In genomic region chr4:165378763-165379631, GRCh38 we compare ENCODE assay signal across 8 cellular contexts. TPM values are rescaled to one million over a fixed set of nuclear protein-coding genes. Genes with fewer than 3 reads are reported as not detected.
DNase-seq lines count a peak whose midpoint lies in the region; ATAC-seq and TF ChIP-seq lines count a peak whose summit lies in the region.

Gene CPE, plus strand, starts transcription at chr4:165379008. Its CDS starts 214 bp downstream, at chr4:165379222.

- H3K36me3 ChIP-seq in SK-N-SH (replicated peaks in 1 of 2; ENCODE audit: control insufficient read depth in 1 of 2, insufficient read depth in 2 of 2, low read length in 1 of 2) (no peaks in the 10 kb centered on the region), osteoblast (ENCODE audit: insufficient read depth, low read length) (no peaks in the 10 kb centered on the region), thyroid gland (no peaks in the 10 kb centered on the region)

- H3K79me2 ChIP-seq in SK-N-SH (ENCODE audit: insufficient read depth), result no peaks in the 10 kb centered on the region
- no peaks in the 10 kb centered on the region for H3K79me2 ChIP-seq in osteoblast (ENCODE audit: insufficient read depth, low read length)

- TF ChIP-seq EP300 in SK-N-SH (IDR thresholded peaks at IDR 0.05; ENCODE audit: borderline replicate concordance in 1 of 2, low read depth in 1 of 2, low read length in 1 of 2), result no peak

- no peak within 1 kb of the TSS for H3K9ac ChIP-seq in SK-N-SH

- 2% methylated on average over 21 of the region's 82 CpGs for WGBS in SK-N-SH (ENCODE audit: low lambda C conversion rate)
- WGBS in adipose tissue, 3 donors, result 1 to 2% (median 1%) methylated on average over 70 to 82 of the region's 82 CpGs
- 1 to 2% methylated on average over 33 to 36 of the region's 82 CpGs for WGBS in thyroid gland, 2 donors

- peak; percentile 38 to 95 for TF ChIP-seq POLR2A in thyroid gland (IDR thresholded peaks at IDR 0.05)

- POLR2A ChIA-PET in SK-N-SH (lab: Yijun Ruan, JAX), result interaction anchor here (1.0 to 1.1 kb wide), 4 partner anchors 22 to 141 kb away, joined by 3 to 6 read pairs (median 3); partner anchors contain the start of gene MSMO1

- peak; percentile 38; the same call in 1 of the 2 replicates for TF ChIP-seq CTCF in SK-N-SH (IDR thresholded peaks at IDR 0.05)
- peak; percentile 20 for TF ChIP-seq CTCF in osteoblast (IDR thresholded peaks at IDR 0.05; ENCODE audit: extremely low read depth, low read depth, low read length)
- peak in 5 of 6 experiments; percentile 54 to 72 (median 63) for TF ChIP-seq CTCF in thyroid gland (IDR thresholded peaks at IDR 0.05)

- peak; percentile 51 for TF ChIP-seq RAD21 in SK-N-SH (IDR thresholded peaks at IDR 0.05; ENCODE audit: low read length)

- CTCF ChIA-PET in SK-N-SH (lab: Yijun Ruan, JAX), result interaction anchor here (0.8 to 5.7 kb wide), 18 partner anchors 10 to 266 kb away, joined by 3 to 32 read pairs (median 4); partner anchors contain the start of gene TMEM192

- H3K4me1 ChIP-seq in SK-N-SH (ENCODE audit: control insufficient read depth in 1 of 2, insufficient read depth in 2 of 2, low read depth in 1 of 2, low read length in 1 of 2) (peaks cover 0 to 14% of the 10 kb centered on the region in 2 experiments; a peak in 2 of 4 replicates), osteoblast (ENCODE audit: insufficient read depth, low read length) (no peaks in the 10 kb centered on the region), thyroid gland (peaks cover 7 to 8% of the 10 kb centered on the region in 2 donors)

- H3K4me3 ChIP-seq in SK-N-SH (ENCODE audit: low read depth in 2 of 2, low read length in 1 of 2), result peak within 1 kb of the TSS; percentile 63 to 72
- peak within 1 kb of the TSS; percentile 75 for H3K4me3 ChIP-seq in osteoblast (ENCODE audit: insufficient read depth, low read length)
- peak within 1 kb of the TSS; percentile 40 to 68 (median 43) for H3K4me3 ChIP-seq in thyroid gland (replicated peaks in 1 of 3)

- H3K27me3 ChIP-seq in SK-N-SH (ENCODE audit: insufficient read depth) (no peaks in the 10 kb centered on the region; the same call in 1 of the 2 replicates), osteoblast (ENCODE audit: insufficient read depth, low read length) (peaks cover 24% of the 10 kb centered on the region), thyroid gland (no peaks in the 10 kb centered on the region)

- DNase-seq in DMS153 (lab: John Stamatoyannopoulos, UW) (peak; percentile 76), Kasumi-1 (lab: John Stamatoyannopoulos, UW) (peak; percentile 45 to 47), SK-N-SH (peak; percentile 95), head of caudate nucleus (peak; percentile 62 to 93 (median 84)), osteoblast (ENCODE audit: insufficient read length, low spot score, missing footprints) (peak; percentile 95), thyroid gland (peak; percentile 91 to 94)

- peak; percentile 89 for ATAC-seq in GM21786 (IDR thresholded peaks at IDR 0.05; ENCODE audit: unreplicated experiment)

- H3K9me3 ChIP-seq in SK-N-SH, result no peaks in the 10 kb centered on the region
- H3K9me3 ChIP-seq in osteoblast (ENCODE audit: low read depth, low read length), result no peaks in the 10 kb centered on the region
- no peaks in the 10 kb centered on the region for H3K9me3 ChIP-seq in thyroid gland

- H3K27ac ChIP-seq in SK-N-SH (ENCODE audit: low read depth in 2 of 2, low read length in 1 of 2), result peak within 1 kb of the TSS in 1 of 2 experiments; percentile 86; a peak in 2 of 4 replicates
- H3K27ac ChIP-seq in adipose tissue (ENCODE audit: low read depth, low read length), result no peak within 1 kb of the TSS
- H3K27ac ChIP-seq in osteoblast (ENCODE audit: low read depth, low read length), result no peak within 1 kb of the TSS
- H3K27ac ChIP-seq in thyroid gland, result peak within 1 kb of the TSS; percentile 56 to 84 (median 72)

- no peaks in the 10 kb centered on the region for H3K9me2 ChIP-seq in SK-N-SH

- peak within 1 kb of the TSS; percentile 74; the same call in 1 of the 2 replicates for H2AFZ ChIP-seq in SK-N-SH (ENCODE audit: low read depth)
- peak within 1 kb of the TSS; percentile 94 for H2AFZ ChIP-seq in osteoblast (ENCODE audit: low read length)

- intact Hi-C loops in head of caudate nucleus (cut with DNase I), result no loop called here
- intact Hi-C loops in thyroid gland (cut with DNase I), result no loop called here

- H4K20me1 ChIP-seq in SK-N-SH (ENCODE audit: insufficient read depth) (no peaks in the 10 kb centered on the region), osteoblast (ENCODE audit: insufficient read depth, low read length) (no peaks in the 10 kb centered on the region)

- H3F3A ChIP-seq in SK-N-SH (replicated peaks; ENCODE audit: insufficient read depth), result no peaks in the 10 kb centered on the region

- peak within 1 kb of the TSS; percentile 89 for H3K4me2 ChIP-seq in SK-N-SH
- H3K4me2 ChIP-seq in osteoblast (ENCODE audit: insufficient read depth, low read length), result peak within 1 kb of the TSS; percentile 90

TF ChIP-seq in SK-N-SH, 30 proteins besides CTCF, POLR2A, EP300 and RAD21 (continues in another document):
- TF ChIP-seq MXI1 (IDR thresholded peaks at IDR 0.05; ENCODE audit: low read depth, low read length) (peak; percentile 74), RXRA (IDR thresholded peaks at IDR 0.05; ENCODE audit: borderline replicate concordance, low read depth) (no peak), GATA2 (CRISPR knock-in tag; IDR thresholded peaks at IDR 0.05) (no peak), SIN3A (IDR thresholded peaks at IDR 0.05; ENCODE audit: borderline replicate concordance, low read depth, low read length) (no peak; the same call in 1 of the 2 replicates), RCOR1 (IDR thresholded peaks at IDR 0.05; ENCODE audit: low read length) (0 out of 2 replicates have a peak, but pooled peaks have one; percentile 6), FOXJ3 (CRISPR knock-in tag; IDR thresholded peaks at IDR 0.05) (peak; percentile 62; the same call in 1 of the 2 replicates), JUND (IDR thresholded peaks at IDR 0.05) (no peak), NFIC (IDR thresholded peaks at IDR 0.05; ENCODE audit: borderline replicate concordance) (no peak), TAF1 (IDR thresholded peaks at IDR 0.05; ENCODE audit: borderline replicate concordance, low read depth, low read length) (peak; percentile 70; the same call in 1 of the 2 replicates), YY1 (IDR thresholded peaks at IDR 0.05; ENCODE audit: low read depth) (no peak), TEAD4 (IDR thresholded peaks at IDR 0.05; ENCODE audit: borderline replicate concordance, insufficient read depth) (no peak), MEF2A (IDR thresholded peaks at IDR 0.05; ENCODE audit: borderline replicate concordance, low read depth) (no peak), ELF1 (IDR thresholded peaks at IDR 0.05) (no peak), SMC3 (IDR thresholded peaks at IDR 0.05; ENCODE audit: low read depth, low read length) (peak; percentile 41; the same call in 1 of the 2 replicates), FOSL2 (IDR thresholded peaks at IDR 0.05; ENCODE audit: borderline replicate concordance, low read depth) (no peak), GABPA (IDR thresholded peaks at IDR 0.05; ENCODE audit: low read depth) (no peak), POLR2AphosphoS5 (IDR thresholded peaks at IDR 0.05; ENCODE audit: low read depth, low read length) (peak; percentile 37; the same call in 1 of the 2 replicates), RFX5 (IDR thresholded peaks at IDR 0.05; ENCODE audit: low read length) (no peak), TCF12 (IDR thresholded peaks at IDR 0.05) (no peak), FOXM1 (IDR thresholded peaks at IDR 0.05; ENCODE audit: low read depth) (no peak)
- TF ChIP-seq, protein P1, sequence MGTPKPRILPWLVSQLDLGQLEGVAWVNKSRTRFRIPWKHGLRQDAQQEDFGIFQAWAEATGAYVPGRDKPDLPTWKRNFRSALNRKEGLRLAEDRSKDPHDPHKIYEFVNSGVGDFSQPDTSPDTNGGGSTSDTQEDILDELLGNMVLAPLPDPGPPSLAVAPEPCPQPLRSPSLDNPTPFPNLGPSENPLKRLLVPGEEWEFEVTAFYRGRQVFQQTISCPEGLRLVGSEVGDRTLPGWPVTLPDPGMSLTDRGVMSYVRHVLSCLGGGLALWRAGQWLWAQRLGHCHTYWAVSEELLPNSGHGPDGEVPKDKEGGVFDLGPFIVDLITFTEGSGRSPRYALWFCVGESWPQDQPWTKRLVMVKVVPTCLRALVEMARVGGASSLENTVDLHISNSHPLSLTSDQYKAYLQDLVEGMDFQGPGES (IDR thresholded peaks at IDR 0.05; ENCODE audit: low read depth, low read length), result no peak
- TF ChIP-seq, protein P2, sequence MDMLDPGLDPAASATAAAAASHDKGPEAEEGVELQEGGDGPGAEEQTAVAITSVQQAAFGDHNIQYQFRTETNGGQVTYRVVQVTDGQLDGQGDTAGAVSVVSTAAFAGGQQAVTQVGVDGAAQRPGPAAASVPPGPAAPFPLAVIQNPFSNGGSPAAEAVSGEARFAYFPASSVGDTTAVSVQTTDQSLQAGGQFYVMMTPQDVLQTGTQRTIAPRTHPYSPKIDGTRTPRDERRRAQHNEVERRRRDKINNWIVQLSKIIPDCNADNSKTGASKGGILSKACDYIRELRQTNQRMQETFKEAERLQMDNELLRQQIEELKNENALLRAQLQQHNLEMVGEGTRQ (IDR thresholded peaks at IDR 0.05; ENCODE audit: borderline replicate concordance, low read depth, low read length), result no peak

RNA-seq across cellular contexts. Expression of gene CPE, which starts in this region (rescaled TPM):
- polyA plus RNA-seq in SK-N-SH (2012; rRNA removed) (18.2 and 25.9 TPM in 2 replicates), adipose tissue (10 to 100 TPM; 38.2 to 71.2 (median 54.2) TPM)
- polyA plus RNA-seq in SK-N-SH (2012; cell fraction: cytosol; rRNA removed), result 24.6 and 30.2 TPM in 2 replicates
- polyA plus RNA-seq in SK-N-SH (2012; cell fraction: nucleus; rRNA removed), result 6.2 and 10.6 TPM in 2 replicates
- total RNA-seq in osteoblast (6.9 and 8.5 TPM in 2 replicates), thyroid gland (100 to 1,000 TPM; 159 to 334 (median 309) TPM)

Comparison
In these comparisons a context has a peak if more than half of its experiments do, and no peak if none do; other contexts are left out.
1. RNA of gene CPE (total RNA-seq): 159 to 334 TPM in thyroid gland; 6.9 to 8.5 TPM in osteoblast; every median in the first group is over 10 times any median in the second.
2. H3K27ac ChIP-seq: peak in thyroid gland (3 of 3); none in adipose tissue (single experiment) and osteoblast (single experiment).
3. Peak in every context shown above with its lines, with median percentiles within 50 percentile points of each other: DNase-seq, H3K4me3 ChIP-seq and CTCF ChIP-seq.